Comparison of ENCODE assay signal across 1 cellular context in genomic region chr5:675111-675875, GRCh38.
TF ChIP-seq lines count a peak whose summit lies in the region.

No MANE protein-coding gene starts in this region.

TF ChIP-seq in WTC11, 78 proteins besides CTCF, POLR2A, EP300 and RAD21 (continued from another document):
- TF ChIP-seq, protein P1, sequence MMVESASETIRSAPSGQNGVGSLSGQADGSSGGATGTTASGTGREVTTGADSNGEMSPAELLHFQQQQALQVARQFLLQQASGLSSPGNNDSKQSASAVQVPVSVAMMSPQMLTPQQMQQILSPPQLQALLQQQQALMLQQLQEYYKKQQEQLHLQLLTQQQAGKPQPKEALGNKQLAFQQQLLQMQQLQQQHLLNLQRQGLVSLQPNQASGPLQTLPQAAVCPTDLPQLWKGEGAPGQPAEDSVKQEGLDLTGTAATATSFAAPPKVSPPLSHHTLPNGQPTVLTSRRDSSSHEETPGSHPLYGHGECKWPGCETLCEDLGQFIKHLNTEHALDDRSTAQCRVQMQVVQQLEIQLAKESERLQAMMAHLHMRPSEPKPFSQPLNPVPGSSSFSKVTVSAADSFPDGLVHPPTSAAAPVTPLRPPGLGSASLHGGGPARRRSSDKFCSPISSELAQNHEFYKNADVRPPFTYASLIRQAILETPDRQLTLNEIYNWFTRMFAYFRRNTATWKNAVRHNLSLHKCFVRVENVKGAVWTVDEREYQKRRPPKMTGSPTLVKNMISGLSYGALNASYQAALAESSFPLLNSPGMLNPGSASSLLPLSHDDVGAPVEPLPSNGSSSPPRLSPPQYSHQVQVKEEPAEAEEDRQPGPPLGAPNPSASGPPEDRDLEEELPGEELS (CRISPR knock-in tag; IDR thresholded peaks at IDR 0.05): no peak
- TF ChIP-seq CDX4 (CRISPR knock-in tag; IDR thresholded peaks at IDR 0.05; ENCODE audit: borderline replicate concordance) (no peak), JUN (CRISPR knock-in tag; IDR thresholded peaks at IDR 0.05) (no peak), NR2C2 (CRISPR knock-in tag; IDR thresholded peaks at IDR 0.05) (no peak), ZNF425 (CRISPR knock-in tag; conservative IDR thresholded peaks at IDR 0.05) (no peak), ZNF396 (CRISPR knock-in tag; IDR thresholded peaks at IDR 0.05; ENCODE audit: borderline replicate concordance) (no peak), FOXK1 (CRISPR knock-in tag; IDR thresholded peaks at IDR 0.05) (no peak)
- TF ChIP-seq, protein P2, sequence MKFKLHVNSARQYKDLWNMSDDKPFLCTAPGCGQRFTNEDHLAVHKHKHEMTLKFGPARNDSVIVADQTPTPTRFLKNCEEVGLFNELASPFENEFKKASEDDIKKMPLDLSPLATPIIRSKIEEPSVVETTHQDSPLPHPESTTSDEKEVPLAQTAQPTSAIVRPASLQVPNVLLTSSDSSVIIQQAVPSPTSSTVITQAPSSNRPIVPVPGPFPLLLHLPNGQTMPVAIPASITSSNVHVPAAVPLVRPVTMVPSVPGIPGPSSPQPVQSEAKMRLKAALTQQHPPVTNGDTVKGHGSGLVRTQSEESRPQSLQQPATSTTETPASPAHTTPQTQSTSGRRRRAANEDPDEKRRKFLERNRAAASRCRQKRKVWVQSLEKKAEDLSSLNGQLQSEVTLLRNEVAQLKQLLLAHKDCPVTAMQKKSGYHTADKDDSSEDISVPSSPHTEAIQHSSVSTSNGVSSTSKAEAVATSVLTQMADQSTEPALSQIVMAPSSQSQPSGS (CRISPR knock-in tag; IDR thresholded peaks at IDR 0.05; ENCODE audit: borderline replicate concordance, low read depth): no peak
- TF ChIP-seq, protein P3, sequence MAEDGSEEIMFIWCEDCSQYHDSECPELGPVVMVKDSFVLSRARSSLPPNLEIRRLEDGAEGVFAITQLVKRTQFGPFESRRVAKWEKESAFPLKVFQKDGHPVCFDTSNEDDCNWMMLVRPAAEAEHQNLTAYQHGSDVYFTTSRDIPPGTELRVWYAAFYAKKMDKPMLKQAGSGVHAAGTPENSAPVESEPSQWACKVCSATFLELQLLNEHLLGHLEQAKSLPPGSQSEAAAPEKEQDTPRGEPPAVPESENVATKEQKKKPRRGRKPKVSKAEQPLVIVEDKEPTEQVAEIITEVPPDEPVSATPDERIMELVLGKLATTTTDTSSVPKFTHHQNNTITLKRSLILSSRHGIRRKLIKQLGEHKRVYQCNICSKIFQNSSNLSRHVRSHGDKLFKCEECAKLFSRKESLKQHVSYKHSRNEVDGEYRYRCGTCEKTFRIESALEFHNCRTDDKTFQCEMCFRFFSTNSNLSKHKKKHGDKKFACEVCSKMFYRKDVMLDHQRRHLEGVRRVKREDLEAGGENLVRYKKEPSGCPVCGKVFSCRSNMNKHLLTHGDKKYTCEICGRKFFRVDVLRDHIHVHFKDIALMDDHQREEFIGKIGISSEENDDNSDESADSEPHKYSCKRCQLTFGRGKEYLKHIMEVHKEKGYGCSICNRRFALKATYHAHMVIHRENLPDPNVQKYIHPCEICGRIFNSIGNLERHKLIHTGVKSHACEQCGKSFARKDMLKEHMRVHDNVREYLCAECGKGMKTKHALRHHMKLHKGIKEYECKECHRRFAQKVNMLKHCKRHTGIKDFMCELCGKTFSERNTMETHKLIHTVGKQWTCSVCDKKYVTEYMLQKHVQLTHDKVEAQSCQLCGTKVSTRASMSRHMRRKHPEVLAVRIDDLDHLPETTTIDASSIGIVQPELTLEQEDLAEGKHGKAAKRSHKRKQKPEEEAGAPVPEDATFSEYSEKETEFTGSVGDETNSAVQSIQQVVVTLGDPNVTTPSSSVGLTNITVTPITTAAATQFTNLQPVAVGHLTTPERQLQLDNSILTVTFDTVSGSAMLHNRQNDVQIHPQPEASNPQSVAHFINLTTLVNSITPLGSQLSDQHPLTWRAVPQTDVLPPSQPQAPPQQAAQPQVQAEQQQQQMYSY (CRISPR knock-in tag; IDR thresholded peaks at IDR 0.05): no peak
TF ChIP-seq in WTC11: peak in this region for 0.
